Comparison of ENCODE assay signal across 22 cellular contexts in the genomic region with DNA sequence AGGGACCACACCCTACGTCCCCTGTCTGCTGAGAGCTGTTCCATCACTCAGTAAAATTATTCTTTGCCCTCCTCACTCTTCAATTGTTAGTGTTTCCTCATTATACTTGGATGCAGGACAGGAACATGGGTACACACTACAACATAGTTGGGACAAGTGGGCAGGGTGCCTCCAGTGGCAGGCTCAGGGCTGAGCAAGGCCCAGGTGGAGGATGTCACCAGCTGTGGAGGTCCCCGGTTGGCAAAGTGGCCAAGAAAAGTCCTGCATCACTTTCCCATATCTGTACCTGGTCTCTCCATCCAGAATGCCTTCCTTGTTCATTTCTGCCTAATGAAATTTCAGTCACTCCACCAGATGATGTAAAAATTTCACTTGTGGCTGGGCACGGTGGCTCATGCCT.
"Had no signal": no experiment of that assay in that cellular context is flagged by ENCODE, and none has a peak within 500 bp of the region (broad histone marks: within the 10 kb centered on the region; RNA-seq: fewer than 3 reads in every experiment).

No MANE protein-coding gene starts in this region.

- H3K36me3 ChIP-seq: MG63 had no signal

- H3K4me2 ChIP-seq: SK-N-SH had no signal

- H3K27me3 ChIP-seq: MG63 had no signal

- H3K9ac ChIP-seq: SK-N-SH had no signal

- DNase-seq: IMR-90, Karpas-422, KG1, MG63, NCI-H1092, NCI-H1105 treated with DMSO at 0.1 percent for 48 hours, NCI-H1417 treated with DMSO at 0.1 percent for 48 hours, NCI-H146, NCI-H187, NCI-H2029, NCI-H2081 treated with DMSO at 0.1 percent for 48 hours, NCI-H2171, NCI-H226, NCI-H446, NCI-H510A, NCI-H524 treated with DMSO at 0.1 percent for 48 hours, NCI-H69, NCI-H774, RPMI8226, SHP77, SK-N-SH, SW 1271 had no signal

- H3K4me3 ChIP-seq: MG63 had no signal

- H3K9me3 ChIP-seq: MG63, SK-N-SH had no signal
